Comparison of ENCODE assay signal across 20 cellular contexts in the genomic region with DNA sequence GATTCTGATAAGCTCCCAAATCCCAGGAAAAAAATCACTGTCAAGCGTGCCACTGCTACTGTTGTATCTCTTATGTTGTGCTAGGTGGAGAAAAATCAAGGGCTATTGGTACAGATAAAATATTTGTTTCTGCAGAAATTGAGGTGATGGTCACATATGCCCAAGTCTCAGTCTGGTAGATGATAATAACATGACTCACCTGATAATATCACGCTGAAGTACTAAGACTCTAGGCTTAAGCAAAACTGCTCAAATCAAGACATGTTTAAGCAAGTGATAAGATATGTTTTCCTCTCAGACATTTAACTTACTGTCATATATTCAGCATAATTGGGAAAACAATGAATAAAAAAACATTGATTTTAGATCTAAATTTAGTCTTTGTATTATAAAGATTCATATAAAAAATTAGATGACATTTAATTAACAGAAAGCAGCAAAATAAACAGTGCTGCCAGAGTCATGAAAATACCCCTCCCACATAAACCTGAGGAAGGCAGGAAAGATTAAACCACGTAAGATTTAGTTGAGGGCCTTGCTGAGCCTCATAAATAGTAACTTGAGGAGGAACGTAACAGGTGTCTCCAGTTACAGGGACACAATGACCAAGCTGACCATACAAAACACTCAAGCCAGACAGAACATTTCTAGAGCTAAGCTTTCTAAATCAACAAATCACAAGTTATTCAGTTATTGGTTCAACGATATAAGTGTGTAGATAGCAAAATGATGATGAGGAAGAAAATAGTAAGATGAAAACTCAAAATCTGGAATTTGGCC.
"Had no signal": no experiment of that assay in that cellular context is flagged by ENCODE, and none has a peak within 500 bp of the region (broad histone marks: within the 10 kb centered on the region; RNA-seq: fewer than 3 reads in every experiment).

No MANE protein-coding gene starts in this region.

- H3K27ac ChIP-seq: body of pancreas, dorsolateral prefrontal cortex, epithelial cell of prostate, thoracic aorta, upper lobe of right lung had no signal

- H3K9me3 ChIP-seq: body of pancreas, thoracic aorta, upper lobe of right lung had no signal

- H3K4me1 ChIP-seq: body of pancreas, upper lobe of right lung had no signal

- ATAC-seq: activated CD8-positive, alpha-beta T cell treated with anti-CD3 and anti-CD28 coated beads, Interleukin-2, amount 10 ng/mL, durations not matched to agents 7 days and 5 days; body of pancreas; natural killer cell treated with Interleukin-12 subunit alpha and Interleukin-12 subunit beta and Interleukin-15 and Interleukin-18, amount 100 ng/mL, for 72 hours; stimulated activated naive B cell treated with anti-CD40 and anti-IgM and Interleukin-4, amounts not matched to agents 10 μg/mL and 1 μg/mL and 100 μg/mL, for 72 hours; upper lobe of right lung had no signal

- H3K4me3 ChIP-seq: body of pancreas, dorsolateral prefrontal cortex, thoracic aorta, upper lobe of right lung had no signal

- H3K27me3 ChIP-seq: body of pancreas, upper lobe of right lung had no signal

- FAIRE-seq: colon had no signal

- DNase-seq: activated CD4-positive, alpha-beta T cell treated with anti-CD3 and anti-CD28 coated beads for 48 hours; activated CD4-positive, CD25-positive, alpha-beta regulatory T cell; activated CD8-positive, alpha-beta T cell treated with anti-CD3 and anti-CD28 coated beads, Interleukin-2, amount 10 ng/mL, durations not matched to agents 7 days and 5 days; activated naive CD4-positive, alpha-beta T cell treated with anti-CD3 and anti-CD28 coated beads for 36 hours; activated T-cell treated with anti-CD3 and anti-CD28 coated beads, Interleukin-2, amount 50 U/mL, for 24 hours; body of pancreas; caudate nucleus; dorsolateral prefrontal cortex; foreskin fibroblast; mesendoderm; nucleus accumbens; posterior cingulate gyrus; retina; stimulated activated naive B cell treated with anti-CD40 and anti-IgM and Interleukin-4, amounts not matched to agents 10 μg/mL and 1 μg/mL and 100 μg/mL, for 72 hours; T-helper 9 cell; upper lobe of right lung had no signal

- H3K36me3 ChIP-seq: thoracic aorta, upper lobe of right lung had no signal
